ENCODE assay signal across 26 cellular contexts in the genomic region with DNA sequence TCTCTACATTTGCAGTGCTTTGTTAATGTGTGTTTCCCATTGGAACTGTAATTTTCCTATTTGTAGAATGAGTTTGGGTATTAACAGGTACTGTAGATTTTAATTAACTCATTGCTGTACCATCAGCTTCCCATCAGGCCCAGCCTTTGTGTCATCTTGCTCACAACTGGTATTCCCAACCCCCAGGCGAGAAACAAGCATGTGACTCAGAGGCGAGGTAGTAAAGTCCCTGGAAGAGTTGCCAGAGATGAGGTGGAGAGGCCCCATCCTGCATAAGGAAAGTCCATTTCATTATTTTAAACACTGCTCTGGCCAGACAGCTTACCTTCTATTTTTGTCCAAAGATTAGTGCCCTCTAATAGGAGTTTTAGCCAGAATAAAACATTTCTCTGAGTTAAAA. TPM values are rescaled to one million over a fixed set of nuclear protein-coding genes. Genes with fewer than 3 reads are reported as not detected.
"Had no signal": no experiment of that assay in that cellular context is flagged by ENCODE, and none has a peak within 500 bp of the region (broad histone marks: within the 10 kb centered on the region; RNA-seq: fewer than 3 reads in every experiment).

No MANE protein-coding gene starts in this region.

- FAIRE-seq: colon, endometrium, small intestine had no signal

- H3K9me3 ChIP-seq: ovary, thoracic aorta, vagina had no signal

- ATAC-seq: activated CD8-positive, alpha-beta T cell treated with anti-CD3 and anti-CD28 coated beads for 36 hours; activated naive CD8-positive, alpha-beta T cell treated with anti-CD3 and anti-CD28 coated beads, Interleukin-2, amount 50 U/mL, for 24 hours; heart left ventricle; left cardiac atrium; left ventricle myocardium superior; sciatic nerve; stimulated activated effector memory CD8-positive, alpha-beta T cell treated with anti-CD3 and anti-CD28 coated beads, Interleukin-12 subunit alpha, Interleukin-12 subunit beta, amount 100 ng/mL, for 72 hours had no signal

- DNase-seq: activated B cell treated with CpG ODN at 0.5 μM for 24 hours; activated CD4-positive, alpha-beta T cell treated with anti-CD3 and anti-CD28 coated beads, Interleukin-2, amount 50 U/mL, for 1 hour; activated CD8-positive, alpha-beta T cell treated with anti-CD3 and anti-CD28 coated beads for 36 hours; activated naive CD8-positive, alpha-beta T cell treated with anti-CD3 and anti-CD28 coated beads, Interleukin-2, amount 50 U/mL, for 24 hours; activated T-cell treated with anti-CD3 and anti-CD28 coated beads, Interleukin-2, amount 50 U/mL, for 48 hours; anterior cingulate cortex; dermis blood vessel endothelial cell; effector CD4-positive, alpha-beta T cell; heart left ventricle; hypothalamus; left cardiac atrium; left ventricle myocardium superior; ovary; retina; small intestine; stimulated activated CD4-positive, alpha-beta T cell treated with anti-CD3 and anti-CD28 coated beads, Interleukin-4, amount 100 ng/mL, for 24 hours; T-helper 2 cell had no signal

- H3K36me3 ChIP-seq: heart left ventricle, ovary, thoracic aorta, vagina had no signal

- H3K4me3 ChIP-seq: heart left ventricle, ovary, thoracic aorta, vagina had no signal

- H3K27me3 ChIP-seq: ovary, vagina had no signal

- H3K27ac ChIP-seq: epithelial cell of prostate, heart left ventricle, ovary, thoracic aorta, vagina had no signal

- H3K4me1 ChIP-seq: heart left ventricle, vagina had no signal

RNA-seq across cellular contexts. Expression of a gene that starts 29.9 kb away (rescaled TPM):
- total RNA-seq: activated B cell treated with CpG ODN at 0.5 μM for 24 hours; activated CD8-positive, alpha-beta T cell treated with anti-CD3 and anti-CD28 coated beads for 36 hours; activated T-helper 2 cell treated with anti-CD3 and anti-CD28 coated beads, Interferon-gamma antibody, Interleukin-2, Interleukin-4, amounts not matched to agents 10 μg/mL and 5 μg/mL and 100 μg/mL, durations not matched to agents 14 hours and 24 hours and 36 hours; dermis blood vessel endothelial cell; lung microvascular endothelial cell had no signal
